ENCODE assay signal across 1 cellular context in genomic region chr16:47018223-47018891, GRCh38.
TF ChIP-seq lines count a peak whose summit lies in the region.

No MANE protein-coding gene starts in this region.

TF ChIP-seq in GM12878, 131 proteins besides CTCF, POLR2A, EP300 and RAD21 (continued from another document):
- TF ChIP-seq USF2 (IDR thresholded peaks at IDR 0.05; ENCODE audit: borderline replicate concordance, low read depth, low read length) (no peak), SRF (IDR thresholded peaks at IDR 0.05; ENCODE audit: low read depth in 2 of 2, low read length in 2 of 2) (no peak), ATF3 (IDR thresholded peaks at IDR 0.05; ENCODE audit: borderline replicate concordance, extremely low read depth, low read depth, low read length) (no peak), KAT2A (conservative IDR thresholded peaks at IDR 0.05; ENCODE audit: control insufficient read depth, low read depth, low read length) (no peak), USF1 (IDR thresholded peaks at IDR 0.05; ENCODE audit: borderline replicate concordance, extremely low read length, insufficient read depth, low read depth, low read length) (no peak), ZNF274 (IDR thresholded peaks at IDR 0.05; ENCODE audit: insufficient read depth, insufficient read length) (no peak), MTA2 (IDR thresholded peaks at IDR 0.05; ENCODE audit: low read depth) (peak; percentile 69; the same call in 1 of the 2 replicates), RBBP5 (conservative IDR thresholded peaks at IDR 0.05) (no peak)
